ENCODE assay signal across 2 cellular contexts in the genomic region with DNA sequence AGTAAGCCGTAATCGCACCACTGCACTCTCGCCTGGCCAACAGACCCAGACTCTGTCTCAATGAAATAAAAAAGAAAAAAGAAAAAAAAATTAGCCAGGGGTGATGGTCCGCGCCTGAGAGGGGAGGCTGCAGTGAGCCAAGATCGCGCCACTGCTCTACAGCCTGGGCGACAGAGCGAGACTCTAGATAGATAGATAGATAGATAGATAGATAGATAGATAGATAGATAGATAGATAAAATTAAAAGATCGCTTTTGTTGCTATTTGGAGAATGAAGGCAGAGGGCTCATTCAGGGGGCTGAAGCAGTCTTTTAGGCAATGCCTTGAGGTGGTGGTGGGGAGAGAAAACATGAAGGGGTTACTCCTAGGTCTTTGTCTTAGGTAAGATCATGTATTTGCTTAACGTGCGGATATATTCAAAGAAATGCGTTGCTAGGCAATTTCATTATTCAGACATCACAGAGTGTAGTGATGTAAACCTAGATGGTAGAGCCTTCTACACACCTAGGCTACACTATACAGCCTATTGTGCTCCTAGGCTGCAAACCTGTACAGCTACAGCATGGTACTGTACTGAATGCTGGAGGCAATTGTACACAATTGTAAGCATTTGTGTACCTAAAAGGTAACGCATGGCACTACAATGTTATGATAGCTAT.
TF ChIP-seq lines count a peak whose summit lies in the region.

No MANE protein-coding gene starts in this region.

TF ChIP-seq in SK-N-SH, 30 proteins besides CTCF, POLR2A, EP300 and RAD21 (continued from another document):
- no peak for TF ChIP-seq JUND (IDR thresholded peaks at IDR 0.05)
- no peak for TF ChIP-seq ELF1 (IDR thresholded peaks at IDR 0.05)
- no peak for TF ChIP-seq FOSL2 (IDR thresholded peaks at IDR 0.05; ENCODE audit: borderline replicate concordance, low read depth)
- no peak for TF ChIP-seq YY1 (IDR thresholded peaks at IDR 0.05; ENCODE audit: low read depth)
- no peak for TF ChIP-seq FOXJ3 (CRISPR knock-in tag; IDR thresholded peaks at IDR 0.05)
- TF ChIP-seq, protein P1, sequence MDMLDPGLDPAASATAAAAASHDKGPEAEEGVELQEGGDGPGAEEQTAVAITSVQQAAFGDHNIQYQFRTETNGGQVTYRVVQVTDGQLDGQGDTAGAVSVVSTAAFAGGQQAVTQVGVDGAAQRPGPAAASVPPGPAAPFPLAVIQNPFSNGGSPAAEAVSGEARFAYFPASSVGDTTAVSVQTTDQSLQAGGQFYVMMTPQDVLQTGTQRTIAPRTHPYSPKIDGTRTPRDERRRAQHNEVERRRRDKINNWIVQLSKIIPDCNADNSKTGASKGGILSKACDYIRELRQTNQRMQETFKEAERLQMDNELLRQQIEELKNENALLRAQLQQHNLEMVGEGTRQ (IDR thresholded peaks at IDR 0.05; ENCODE audit: borderline replicate concordance, low read depth, low read length): no peak
- TF ChIP-seq, protein P2, sequence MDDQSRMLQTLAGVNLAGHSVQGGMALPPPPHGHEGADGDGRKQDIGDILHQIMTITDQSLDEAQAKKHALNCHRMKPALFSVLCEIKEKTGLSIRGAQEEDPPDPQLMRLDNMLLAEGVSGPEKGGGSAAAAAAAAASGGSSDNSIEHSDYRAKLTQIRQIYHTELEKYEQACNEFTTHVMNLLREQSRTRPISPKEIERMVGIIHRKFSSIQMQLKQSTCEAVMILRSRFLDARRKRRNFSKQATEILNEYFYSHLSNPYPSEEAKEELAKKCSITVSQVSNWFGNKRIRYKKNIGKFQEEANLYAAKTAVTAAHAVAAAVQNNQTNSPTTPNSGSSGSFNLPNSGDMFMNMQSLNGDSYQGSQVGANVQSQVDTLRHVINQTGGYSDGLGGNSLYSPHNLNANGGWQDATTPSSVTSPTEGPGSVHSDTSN (IDR thresholded peaks at IDR 0.05): no peak
- no peak for TF ChIP-seq SMC3 (IDR thresholded peaks at IDR 0.05; ENCODE audit: low read depth, low read length)
- TF ChIP-seq, protein P3, sequence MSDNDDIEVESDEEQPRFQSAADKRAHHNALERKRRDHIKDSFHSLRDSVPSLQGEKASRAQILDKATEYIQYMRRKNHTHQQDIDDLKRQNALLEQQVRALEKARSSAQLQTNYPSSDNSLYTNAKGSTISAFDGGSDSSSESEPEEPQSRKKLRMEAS (IDR thresholded peaks at IDR 0.05; ENCODE audit: low read depth): no peak

TF ChIP-seq in SK-N-SH treated with all-trans-retinoic acid at 6 μM for 48 hours, 23 proteins besides CTCF, POLR2A, EP300 and RAD21:
- TF ChIP-seq, protein P4, sequence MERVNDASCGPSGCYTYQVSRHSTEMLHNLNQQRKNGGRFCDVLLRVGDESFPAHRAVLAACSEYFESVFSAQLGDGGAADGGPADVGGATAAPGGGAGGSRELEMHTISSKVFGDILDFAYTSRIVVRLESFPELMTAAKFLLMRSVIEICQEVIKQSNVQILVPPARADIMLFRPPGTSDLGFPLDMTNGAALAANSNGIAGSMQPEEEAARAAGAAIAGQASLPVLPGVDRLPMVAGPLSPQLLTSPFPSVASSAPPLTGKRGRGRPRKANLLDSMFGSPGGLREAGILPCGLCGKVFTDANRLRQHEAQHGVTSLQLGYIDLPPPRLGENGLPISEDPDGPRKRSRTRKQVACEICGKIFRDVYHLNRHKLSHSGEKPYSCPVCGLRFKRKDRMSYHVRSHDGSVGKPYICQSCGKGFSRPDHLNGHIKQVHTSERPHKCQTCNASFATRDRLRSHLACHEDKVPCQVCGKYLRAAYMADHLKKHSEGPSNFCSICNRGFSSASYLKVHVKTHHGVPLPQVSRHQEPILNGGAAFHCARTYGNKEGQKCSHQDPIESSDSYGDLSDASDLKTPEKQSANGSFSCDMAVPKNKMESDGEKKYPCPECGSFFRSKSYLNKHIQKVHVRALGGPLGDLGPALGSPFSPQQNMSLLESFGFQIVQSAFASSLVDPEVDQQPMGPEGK (CRISPR knock-in tag; IDR thresholded peaks at IDR 0.05; ENCODE audit: borderline replicate concordance): no peak
- TF ChIP-seq RARB (CRISPR knock-in tag; IDR thresholded peaks at IDR 0.05) (no peak), ZNF8 (CRISPR knock-in tag; IDR thresholded peaks at IDR 0.05) (no peak), ARNTL (CRISPR knock-in tag; IDR thresholded peaks at IDR 0.05; ENCODE audit: borderline replicate concordance, low read depth) (no peak), OSR1 (CRISPR knock-in tag; IDR thresholded peaks at IDR 0.05) (no peak), TCF4 (CRISPR knock-in tag; IDR thresholded peaks at IDR 0.05; ENCODE audit: borderline replicate concordance) (no peak), BACH2 (CRISPR knock-in tag; IDR thresholded peaks at IDR 0.05; ENCODE audit: borderline replicate concordance) (no peak), ZFP30 (CRISPR knock-in tag; IDR thresholded peaks at IDR 0.05) (no peak), ZNF70 (CRISPR knock-in tag; IDR thresholded peaks at IDR 0.05) (no peak)
- TF ChIP-seq, protein P5, sequence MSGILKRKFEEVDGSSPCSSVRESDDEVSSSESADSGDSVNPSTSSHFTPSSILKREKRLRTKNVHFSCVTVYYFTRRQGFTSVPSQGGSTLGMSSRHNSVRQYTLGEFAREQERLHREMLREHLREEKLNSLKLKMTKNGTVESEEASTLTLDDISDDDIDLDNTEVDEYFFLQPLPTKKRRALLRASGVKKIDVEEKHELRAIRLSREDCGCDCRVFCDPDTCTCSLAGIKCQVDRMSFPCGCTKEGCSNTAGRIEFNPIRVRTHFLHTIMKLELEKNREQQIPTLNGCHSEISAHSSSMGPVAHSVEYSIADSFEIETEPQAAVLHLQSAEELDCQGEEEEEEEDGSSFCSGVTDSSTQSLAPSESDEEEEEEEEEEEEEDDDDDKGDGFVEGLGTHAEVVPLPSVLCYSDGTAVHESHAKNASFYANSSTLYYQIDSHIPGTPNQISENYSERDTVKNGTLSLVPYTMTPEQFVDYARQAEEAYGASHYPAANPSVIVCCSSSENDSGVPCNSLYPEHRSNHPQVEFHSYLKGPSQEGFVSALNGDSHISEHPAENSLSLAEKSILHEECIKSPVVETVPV (CRISPR knock-in tag; IDR thresholded peaks at IDR 0.05): no peak
- TF ChIP-seq, protein P6, sequence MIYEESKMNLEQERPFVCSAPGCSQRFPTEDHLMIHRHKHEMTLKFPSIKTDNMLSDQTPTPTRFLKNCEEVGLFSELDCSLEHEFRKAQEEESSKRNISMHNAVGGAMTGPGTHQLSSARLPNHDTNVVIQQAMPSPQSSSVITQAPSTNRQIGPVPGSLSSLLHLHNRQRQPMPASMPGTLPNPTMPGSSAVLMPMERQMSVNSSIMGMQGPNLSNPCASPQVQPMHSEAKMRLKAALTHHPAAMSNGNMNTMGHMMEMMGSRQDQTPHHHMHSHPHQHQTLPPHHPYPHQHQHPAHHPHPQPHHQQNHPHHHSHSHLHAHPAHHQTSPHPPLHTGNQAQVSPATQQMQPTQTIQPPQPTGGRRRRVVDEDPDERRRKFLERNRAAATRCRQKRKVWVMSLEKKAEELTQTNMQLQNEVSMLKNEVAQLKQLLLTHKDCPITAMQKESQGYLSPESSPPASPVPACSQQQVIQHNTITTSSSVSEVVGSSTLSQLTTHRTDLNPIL (CRISPR knock-in tag; IDR thresholded peaks at IDR 0.05; ENCODE audit: low read depth): no peak
- TF ChIP-seq, protein P7, sequence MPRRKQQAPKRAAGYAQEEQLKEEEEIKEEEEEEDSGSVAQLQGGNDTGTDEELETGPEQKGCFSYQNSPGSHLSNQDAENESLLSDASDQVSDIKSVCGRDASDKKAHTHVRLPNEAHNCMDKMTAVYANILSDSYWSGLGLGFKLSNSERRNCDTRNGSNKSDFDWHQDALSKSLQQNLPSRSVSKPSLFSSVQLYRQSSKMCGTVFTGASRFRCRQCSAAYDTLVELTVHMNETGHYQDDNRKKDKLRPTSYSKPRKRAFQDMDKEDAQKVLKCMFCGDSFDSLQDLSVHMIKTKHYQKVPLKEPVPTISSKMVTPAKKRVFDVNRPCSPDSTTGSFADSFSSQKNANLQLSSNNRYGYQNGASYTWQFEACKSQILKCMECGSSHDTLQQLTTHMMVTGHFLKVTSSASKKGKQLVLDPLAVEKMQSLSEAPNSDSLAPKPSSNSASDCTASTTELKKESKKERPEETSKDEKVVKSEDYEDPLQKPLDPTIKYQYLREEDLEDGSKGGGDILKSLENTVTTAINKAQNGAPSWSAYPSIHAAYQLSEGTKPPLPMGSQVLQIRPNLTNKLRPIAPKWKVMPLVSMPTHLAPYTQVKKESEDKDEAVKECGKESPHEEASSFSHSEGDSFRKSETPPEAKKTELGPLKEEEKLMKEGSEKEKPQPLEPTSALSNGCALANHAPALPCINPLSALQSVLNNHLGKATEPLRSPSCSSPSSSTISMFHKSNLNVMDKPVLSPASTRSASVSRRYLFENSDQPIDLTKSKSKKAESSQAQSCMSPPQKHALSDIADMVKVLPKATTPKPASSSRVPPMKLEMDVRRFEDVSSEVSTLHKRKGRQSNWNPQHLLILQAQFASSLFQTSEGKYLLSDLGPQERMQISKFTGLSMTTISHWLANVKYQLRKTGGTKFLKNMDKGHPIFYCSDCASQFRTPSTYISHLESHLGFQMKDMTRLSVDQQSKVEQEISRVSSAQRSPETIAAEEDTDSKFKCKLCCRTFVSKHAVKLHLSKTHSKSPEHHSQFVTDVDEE (CRISPR knock-in tag; IDR thresholded peaks at IDR 0.05): no peak
